In genomic region chr17:81976332-81977210, GRCh38 we compare ENCODE assay signal across 1 cellular context.
TF ChIP-seq lines count a peak whose summit lies in the region.

No MANE protein-coding gene starts in this region.

TF ChIP-seq in K562, 482 proteins besides CTCF, POLR2A, EP300 and RAD21 (continued from another document and continues in another):
- peak; percentile 84; the same call in 1 of the 2 replicates for TF ChIP-seq ZBTB26 (CRISPR knock-in tag; IDR thresholded peaks at IDR 0.05)
- no peak for TF ChIP-seq NCOA2 (IDR thresholded peaks at IDR 0.05; ENCODE audit: partially characterized antibody in 2 of 2)
- no peak for TF ChIP-seq ZNF121 (CRISPR knock-in tag; conservative IDR thresholded peaks at IDR 0.05)
- no peak for TF ChIP-seq POLR2G (IDR thresholded peaks at IDR 0.05; ENCODE audit: low read depth, low read length)
- TF ChIP-seq GATA2 (CRISPR knock-in tag; IDR thresholded peaks at IDR 0.05) = peak; percentile 22; the same call in 1 of the 2 replicates
- no peak for TF ChIP-seq HEY1 (CRISPR knock-in tag; IDR thresholded peaks at IDR 0.05; ENCODE audit: borderline replicate concordance)
- no peak for TF ChIP-seq NCOA4 (IDR thresholded peaks at IDR 0.05; ENCODE audit: partially characterized antibody)
- TF ChIP-seq ILK (tag; IDR thresholded peaks at IDR 0.05; ENCODE audit: borderline replicate concordance, low read depth) = no peak
- TF ChIP-seq, protein P1, sequence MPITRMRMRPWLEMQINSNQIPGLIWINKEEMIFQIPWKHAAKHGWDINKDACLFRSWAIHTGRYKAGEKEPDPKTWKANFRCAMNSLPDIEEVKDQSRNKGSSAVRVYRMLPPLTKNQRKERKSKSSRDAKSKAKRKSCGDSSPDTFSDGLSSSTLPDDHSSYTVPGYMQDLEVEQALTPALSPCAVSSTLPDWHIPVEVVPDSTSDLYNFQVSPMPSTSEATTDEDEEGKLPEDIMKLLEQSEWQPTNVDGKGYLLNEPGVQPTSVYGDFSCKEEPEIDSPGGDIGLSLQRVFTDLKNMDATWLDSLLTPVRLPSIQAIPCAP (CRISPR knock-in tag; IDR thresholded peaks at IDR 0.05; ENCODE audit: borderline replicate concordance) = no peak
- no peak for TF ChIP-seq ZFPM2 (CRISPR knock-in tag; IDR thresholded peaks at IDR 0.05)
- no peak for TF ChIP-seq ETS1 (conservative IDR thresholded peaks at IDR 0.05; ENCODE audit: control insufficient read depth, low read depth, low read length)
- TF ChIP-seq IRF9 (tag; IDR thresholded peaks at IDR 0.05) = no peak
- TF ChIP-seq, protein P2, sequence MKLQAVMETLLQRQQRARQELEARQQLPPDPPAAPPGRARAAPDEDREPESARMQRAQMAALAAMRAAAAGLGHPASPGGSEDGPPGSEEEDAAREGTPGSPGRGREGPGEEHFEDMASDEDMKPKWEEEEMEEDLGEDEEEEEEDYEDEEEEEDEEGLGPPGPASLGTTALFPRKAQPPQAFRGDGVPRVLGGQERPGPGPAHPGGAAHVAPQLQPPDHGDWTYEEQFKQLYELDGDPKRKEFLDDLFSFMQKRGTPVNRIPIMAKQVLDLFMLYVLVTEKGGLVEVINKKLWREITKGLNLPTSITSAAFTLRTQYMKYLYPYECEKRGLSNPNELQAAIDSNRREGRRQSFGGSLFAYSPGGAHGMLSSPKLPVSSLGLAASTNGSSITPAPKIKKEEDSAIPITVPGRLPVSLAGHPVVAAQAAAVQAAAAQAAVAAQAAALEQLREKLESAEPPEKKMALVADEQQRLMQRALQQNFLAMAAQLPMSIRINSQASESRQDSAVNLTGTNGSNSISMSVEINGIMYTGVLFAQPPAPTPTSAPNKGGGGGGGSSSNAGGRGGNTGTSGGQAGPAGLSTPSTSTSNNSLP (IDR thresholded peaks at IDR 0.05; ENCODE audit: borderline replicate concordance, low read depth, low read length) = no peak
- TF ChIP-seq E2F8 (IDR thresholded peaks at IDR 0.05; ENCODE audit: low read depth, partially characterized antibody) = no peak
- TF ChIP-seq RFX1 (IDR thresholded peaks at IDR 0.05) = no peak
- no peak for TF ChIP-seq SUPT5H (IDR thresholded peaks at IDR 0.05)
- TF ChIP-seq, protein P3, sequence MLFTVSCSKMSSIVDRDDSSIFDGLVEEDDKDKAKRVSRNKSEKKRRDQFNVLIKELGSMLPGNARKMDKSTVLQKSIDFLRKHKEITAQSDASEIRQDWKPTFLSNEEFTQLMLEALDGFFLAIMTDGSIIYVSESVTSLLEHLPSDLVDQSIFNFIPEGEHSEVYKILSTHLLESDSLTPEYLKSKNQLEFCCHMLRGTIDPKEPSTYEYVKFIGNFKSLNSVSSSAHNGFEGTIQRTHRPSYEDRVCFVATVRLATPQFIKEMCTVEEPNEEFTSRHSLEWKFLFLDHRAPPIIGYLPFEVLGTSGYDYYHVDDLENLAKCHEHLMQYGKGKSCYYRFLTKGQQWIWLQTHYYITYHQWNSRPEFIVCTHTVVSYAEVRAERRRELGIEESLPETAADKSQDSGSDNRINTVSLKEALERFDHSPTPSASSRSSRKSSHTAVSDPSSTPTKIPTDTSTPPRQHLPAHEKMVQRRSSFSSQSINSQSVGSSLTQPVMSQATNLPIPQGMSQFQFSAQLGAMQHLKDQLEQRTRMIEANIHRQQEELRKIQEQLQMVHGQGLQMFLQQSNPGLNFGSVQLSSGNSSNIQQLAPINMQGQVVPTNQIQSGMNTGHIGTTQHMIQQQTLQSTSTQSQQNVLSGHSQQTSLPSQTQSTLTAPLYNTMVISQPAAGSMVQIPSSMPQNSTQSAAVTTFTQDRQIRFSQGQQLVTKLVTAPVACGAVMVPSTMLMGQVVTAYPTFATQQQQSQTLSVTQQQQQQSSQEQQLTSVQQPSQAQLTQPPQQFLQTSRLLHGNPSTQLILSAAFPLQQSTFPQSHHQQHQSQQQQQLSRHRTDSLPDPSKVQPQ (CRISPR knock-in tag; IDR thresholded peaks at IDR 0.05; ENCODE audit: borderline replicate concordance) = no peak
- TF ChIP-seq ZNF589 (CRISPR knock-in tag; IDR thresholded peaks at IDR 0.05; ENCODE audit: low read depth) = 0 out of 2 replicates have a peak, but pooled peaks have one; percentile 49
- TF ChIP-seq CAMTA2 (CRISPR knock-in tag; conservative IDR thresholded peaks at IDR 0.05) = no peak
- TF ChIP-seq PURB (CRISPR knock-in tag; IDR thresholded peaks at IDR 0.05; ENCODE audit: low read depth) = no peak
- no peak for TF ChIP-seq ZNF586 (CRISPR knock-in tag; conservative IDR thresholded peaks at IDR 0.05)
- no peak; the same call in 1 of the 2 replicates for TF ChIP-seq MAFG (tag; conservative IDR thresholded peaks at IDR 0.05)
- no peak for TF ChIP-seq RFX5 (IDR thresholded peaks at IDR 0.05; ENCODE audit: low read depth, low read length)
- TF ChIP-seq CBX8 (IDR thresholded peaks at IDR 0.05; ENCODE audit: borderline replicate concordance, extremely low read depth, low read depth, low read length, poor library complexity, severe bottlenecking) = no peak
- no peak for TF ChIP-seq NR0B1 (IDR thresholded peaks at IDR 0.05; ENCODE audit: partially characterized antibody)
- no peak for TF ChIP-seq ZNF197 (CRISPR knock-in tag; IDR thresholded peaks at IDR 0.05; ENCODE audit: low read depth)
- no peak for TF ChIP-seq SMC3 (conservative IDR thresholded peaks at IDR 0.05; ENCODE audit: insufficient read depth, low read depth, low read length)
- no peak for TF ChIP-seq GTF2F1 (IDR thresholded peaks at IDR 0.05; ENCODE audit: low read depth, low read length)
- TF ChIP-seq MBD2 (IDR thresholded peaks at IDR 0.05; ENCODE audit: borderline replicate concordance, low read depth) = no peak
- TF ChIP-seq CBX1 (IDR thresholded peaks at IDR 0.05; ENCODE audit: low read depth) = no peak
- TF ChIP-seq ZNF407 (IDR thresholded peaks at IDR 0.05; ENCODE audit: low read depth) = no peak
- TF ChIP-seq ZNF282 (CRISPR knock-in tag; IDR thresholded peaks at IDR 0.05) = no peak
- TF ChIP-seq TOE1 (IDR thresholded peaks at IDR 0.05; ENCODE audit: borderline replicate concordance) = 0 out of 2 replicates have a peak, but pooled peaks have one; percentile 28
- TF ChIP-seq TOE1 (CRISPR knock-in tag; IDR thresholded peaks at IDR 0.05; ENCODE audit: borderline replicate concordance, low read depth) = no peak
